ENCODE assay signal across 9 cellular contexts in genomic region chr13:99228737-99229691, GRCh38. TPM values are rescaled to one million over a fixed set of nuclear protein-coding genes. Genes with fewer than 3 reads are reported as not detected.
DNase-seq lines count a peak whose midpoint lies in the region; ATAC-seq and FAIRE-seq lines count a peak whose summit lies in the region.
"Had no signal": no experiment of that assay in that cellular context is flagged by ENCODE, and none has a peak within 500 bp of the region (broad histone marks: within the 10 kb centered on the region; RNA-seq: fewer than 3 reads in every experiment).

No MANE protein-coding gene starts in this region.

- H3K36me3 ChIP-seq in small intestine (ENCODE audit: control insufficient read depth in 2 of 2, insufficient read depth in 2 of 2, low read length in 2 of 2): peaks cover 0 to 2% of the 10 kb centered on the region in 2 donors

- peak overlapping the region; percentile 89 for H3K27ac Mint-ChIP-seq in activated T-cell treated with anti-CD3 and anti-CD28 coated beads, Interleukin-2, amount 50 U/mL, for 24 hours
- H3K27ac Mint-ChIP-seq in effector memory CD8-positive, alpha-beta T cell: peak overlapping the region; percentile 81 to 94

- no peak overlapping the region for H3K4me3 ChIP-seq in small intestine (ENCODE audit: low read depth in 1 of 2, low read length in 2 of 2)

- H3K27me3 Mint-ChIP-seq in activated T-cell treated with anti-CD3 and anti-CD28 coated beads, Interleukin-2, amount 50 U/mL, for 24 hours: no peaks in the 10 kb centered on the region
- no peaks in the 10 kb centered on the region for H3K27me3 Mint-ChIP-seq in effector memory CD8-positive, alpha-beta T cell

- no peaks in the 10 kb centered on the region for H3K9me3 Mint-ChIP-seq in activated T-cell treated with anti-CD3 and anti-CD28 coated beads, Interleukin-2, amount 50 U/mL, for 24 hours
- H3K9me3 Mint-ChIP-seq in effector memory CD8-positive, alpha-beta T cell: no peaks in the 10 kb centered on the region

- H3K36me3 Mint-ChIP-seq in activated T-cell treated with anti-CD3 and anti-CD28 coated beads, Interleukin-2, amount 50 U/mL, for 24 hours (ENCODE audit: low read depth): peaks cover 43% of the 10 kb centered on the region
- peaks cover 20% of the 10 kb centered on the region for H3K36me3 Mint-ChIP-seq in effector memory CD8-positive, alpha-beta T cell (ENCODE audit: insufficient read depth)

- peaks cover 7 to 15% of the 10 kb centered on the region in 2 donors for H3K4me1 ChIP-seq in small intestine (ENCODE audit: control insufficient read depth in 2 of 2, insufficient read depth in 1 of 2, low read depth in 1 of 2, low read length in 1 of 2)

- DNase-seq in activated T-cell treated with anti-CD3 and anti-CD28 coated beads, Interleukin-2, amount 50 U/mL, for 24 hours: peak; percentile 47
- no peak for DNase-seq in activated T-cell treated with anti-CD3 and anti-CD28 coated beads for 4 hours
- peak; percentile 69 to 82 for DNase-seq in NOMO-1 (lab: John Stamatoyannopoulos, UW; ENCODE audit: unreplicated experiment in 2 of 2)
- DNase-seq in effector memory CD8-positive, alpha-beta T cell: no peak
- DNase-seq in small intestine: peak; percentile 18
- no peak for DNase-seq in NCI-H1105 treated with DMSO at 0.1 percent for 48 hours (lab: John Stamatoyannopoulos, UW)
- DNase-seq in COLO668 (lab: John Stamatoyannopoulos, UW; ENCODE audit: unreplicated experiment): no peak

- peak; percentile 96 for ATAC-seq in HG02798 (IDR thresholded peaks at IDR 0.05; ENCODE audit: poor library complexity, unreplicated experiment)
- peak; percentile 80 for ATAC-seq in effector memory CD8-positive, alpha-beta T cell (replicated peaks)

- H3K4me1 Mint-ChIP-seq in activated T-cell treated with anti-CD3 and anti-CD28 coated beads, Interleukin-2, amount 50 U/mL, for 24 hours (ENCODE audit: low read depth): peaks cover 83% of the 10 kb centered on the region
- H3K4me1 Mint-ChIP-seq in effector memory CD8-positive, alpha-beta T cell (ENCODE audit: low read depth in 2 of 2): peaks cover 56 to 58% of the 10 kb centered on the region in 2 donors

- FAIRE-seq in small intestine (lab: Jason Lieb, UNC): no peak
- FAIRE-seq: endometrium had no signal

- H3K9me3 ChIP-seq in small intestine (ENCODE audit: control insufficient read depth, low read depth): no peaks in the 10 kb centered on the region

- H3K27ac ChIP-seq in small intestine (ENCODE audit: low read depth in 1 of 2, low read length in 1 of 2): peak overlapping the region in 1 of 2 donors; percentile 30

- H3K4me3 Mint-ChIP-seq in activated T-cell treated with anti-CD3 and anti-CD28 coated beads, Interleukin-2, amount 50 U/mL, for 24 hours: peak overlapping the region; percentile 57
- H3K4me3 Mint-ChIP-seq in effector memory CD8-positive, alpha-beta T cell: peak overlapping the region; percentile 81 to 87

- no peaks in the 10 kb centered on the region for H3K27me3 ChIP-seq in small intestine (ENCODE audit: control insufficient read depth in 2 of 2, insufficient read depth in 2 of 2, low read length in 2 of 2)

- 51 to 62% (median 56%) methylated on average over 13 of the region's 13 CpGs for WGBS in small intestine, 3 donors

RNA-seq across cellular contexts. Expression of gene UBAC2, which starts 28.4 kb away (rescaled TPM):
- polyA plus RNA-seq in small intestine: 10 to 100 TPM; 56.2 to 83.1 (median 68.9) TPM

RNA-seq across cellular contexts. Expression of gene GPR18, which starts 29.2 kb away (rescaled TPM):
- polyA plus RNA-seq in small intestine: under 1 TPM in 2 of 3 donors, not detected in 1; 0.54 to 0.66 TPM

Comparison
In these comparisons a context has a peak if more than half of its experiments do, and no peak if none do; other contexts are left out.
1. DNase-seq: peak in activated T-cell treated with anti-CD3 and anti-CD28 coated beads, Interleukin-2, amount 50 U/mL, for 24 hours (single experiment), NOMO-1 (2 of 2) and small intestine (single experiment); none in activated T-cell treated with anti-CD3 and anti-CD28 coated beads for 4 hours (single experiment), effector memory CD8-positive, alpha-beta T cell (0 of 3), NCI-H1105 treated with DMSO at 0.1 percent for 48 hours (single experiment) and COLO668 (single experiment).